In the genomic region with DNA sequence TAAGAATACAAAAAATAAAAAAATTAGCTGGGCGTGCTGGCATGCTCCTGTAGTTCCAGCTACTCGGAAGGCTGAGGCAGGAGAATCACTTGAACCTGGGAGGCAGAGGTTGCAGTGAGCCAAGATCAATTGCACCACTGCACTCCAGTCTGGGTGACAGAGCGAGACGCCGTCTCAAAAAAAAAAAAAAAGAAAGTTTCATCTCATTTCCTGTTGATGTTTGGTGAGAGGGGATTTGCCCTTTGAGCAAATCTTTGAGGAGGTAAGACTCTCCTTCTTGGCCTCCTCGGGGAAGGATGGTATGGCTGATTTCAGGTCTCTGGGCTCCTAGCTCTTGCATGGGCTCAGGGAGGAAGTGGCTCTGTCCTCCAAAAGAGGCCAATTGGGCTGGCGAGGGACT, we compare ENCODE assay signal across 26 cellular contexts. TPM values are rescaled to one million over a fixed set of nuclear protein-coding genes. Genes with fewer than 3 reads are reported as not detected.
DNase-seq lines count a peak whose midpoint lies in the region; ATAC-seq and TF ChIP-seq lines count a peak whose summit lies in the region.
"Had no signal": no experiment of that assay in that cellular context is flagged by ENCODE, and none has a peak within 500 bp of the region (broad histone marks: within the 10 kb centered on the region; RNA-seq: fewer than 3 reads in every experiment).

No MANE protein-coding gene starts in this region.

- H3K36me3 Mint-ChIP-seq in activated CD8-positive, alpha-beta memory T cell treated with anti-CD3 and anti-CD28 coated beads, Interleukin-2, amount 10 ng/mL, durations not matched to agents 7 days and 5 days, result no peaks in the 10 kb centered on the region
- no peaks in the 10 kb centered on the region for H3K36me3 Mint-ChIP-seq in activated naive CD4-positive, alpha-beta T cell treated with anti-CD3 and anti-CD28 coated beads, Interleukin-2, amount 50 U/mL, for 72 hours
- no peaks in the 10 kb centered on the region for H3K36me3 Mint-ChIP-seq in stimulated activated effector memory CD8-positive, alpha-beta T cell treated with anti-CD3 and anti-CD28 coated beads, Interleukin-12 subunit alpha, Interleukin-12 subunit beta, amount 100 ng/mL, for 72 hours

- H3K9me3 ChIP-seq in lower lobe of right lung, result no peaks in the 10 kb centered on the region
- H3K9me3 ChIP-seq: heart left ventricle, ovary, right atrium auricular region, SK-N-SH, spleen, upper lobe of right lung had no signal

- DNase-seq in activated CD8-positive, alpha-beta memory T cell treated with anti-CD3 and anti-CD28 coated beads, Interleukin-2, amount 10 ng/mL, durations not matched to agents 7 days and 5 days, result no peak
- DNase-seq in activated CD8-positive, alpha-beta memory T cell treated with anti-CD3 and anti-CD28 coated beads, Interleukin-2, amount 50 U/mL, for 4 hours, result no peak
- DNase-seq in GM10266 (ENCODE audit: extremely low spot score) (peak; percentile 29), lower lobe of right lung (no peak)
- no peak for DNase-seq in activated naive CD4-positive, alpha-beta T cell treated with anti-CD3 and anti-CD28 coated beads, Interleukin-2, amount 50 U/mL, for 72 hours (ENCODE audit: low spot score in 2 of 2)
- DNase-seq in stimulated activated effector memory CD8-positive, alpha-beta T cell treated with anti-CD3 and anti-CD28 coated beads, Interleukin-12 subunit alpha, Interleukin-12 subunit beta, amount 100 ng/mL, for 72 hours (ENCODE audit: low spot score in 2 of 2), result no peak
- DNase-seq: activated CD8-positive, alpha-beta memory T cell treated with anti-CD3 and anti-CD28 coated beads, Interleukin-2, amount 50 U/mL, for 48 hours; effector CD4-positive, alpha-beta T cell; GDM1; heart left ventricle; left colon; mesendoderm; NCI-H69; ovary; RPMI8226; SK-N-SH; spleen; stimulated activated CD4-positive, alpha-beta T cell treated with anti-CD3 and anti-CD28 coated beads, Interleukin-4, amount 100 ng/mL, for 4 hours; upper lobe of right lung had no signal

- no peak overlapping the region for H3K4me3 ChIP-seq in lower lobe of right lung
- H3K4me3 ChIP-seq: heart left ventricle, ovary, right atrium auricular region, spleen, upper lobe of right lung had no signal

- H3K4me1 Mint-ChIP-seq in activated CD8-positive, alpha-beta memory T cell treated with anti-CD3 and anti-CD28 coated beads, Interleukin-2, amount 10 ng/mL, durations not matched to agents 7 days and 5 days, result peaks cover 6% of the 10 kb centered on the region
- H3K4me1 Mint-ChIP-seq in stimulated activated effector memory CD8-positive, alpha-beta T cell treated with anti-CD3 and anti-CD28 coated beads, Interleukin-12 subunit alpha, Interleukin-12 subunit beta, amount 100 ng/mL, for 72 hours, result peaks cover 5% of the 10 kb centered on the region

- H3K9me3 Mint-ChIP-seq in activated CD8-positive, alpha-beta memory T cell treated with anti-CD3 and anti-CD28 coated beads, Interleukin-2, amount 10 ng/mL, durations not matched to agents 7 days and 5 days (ENCODE audit: low read depth), result no peaks in the 10 kb centered on the region
- H3K9me3 Mint-ChIP-seq in activated naive CD4-positive, alpha-beta T cell treated with anti-CD3 and anti-CD28 coated beads, Interleukin-2, amount 50 U/mL, for 72 hours, result no peaks in the 10 kb centered on the region
- H3K9me3 Mint-ChIP-seq in stimulated activated effector memory CD8-positive, alpha-beta T cell treated with anti-CD3 and anti-CD28 coated beads, Interleukin-12 subunit alpha, Interleukin-12 subunit beta, amount 100 ng/mL, for 72 hours, result no peaks in the 10 kb centered on the region

- peak overlapping the region; percentile 43 for H3K27ac Mint-ChIP-seq in activated CD8-positive, alpha-beta memory T cell treated with anti-CD3 and anti-CD28 coated beads, Interleukin-2, amount 10 ng/mL, durations not matched to agents 7 days and 5 days
- H3K27ac Mint-ChIP-seq in activated naive CD4-positive, alpha-beta T cell treated with anti-CD3 and anti-CD28 coated beads, Interleukin-2, amount 50 U/mL, for 72 hours, result peak overlapping the region; percentile 46 to 95
- H3K27ac Mint-ChIP-seq in stimulated activated effector memory CD8-positive, alpha-beta T cell treated with anti-CD3 and anti-CD28 coated beads, Interleukin-12 subunit alpha, Interleukin-12 subunit beta, amount 100 ng/mL, for 72 hours, result peak overlapping the region; percentile 58

- no peaks in the 10 kb centered on the region for H3K36me3 ChIP-seq in lower lobe of right lung
- H3K36me3 ChIP-seq: heart left ventricle, ovary, right atrium auricular region, spleen, upper lobe of right lung had no signal

- peak; percentile 23 for ATAC-seq in activated CD8-positive, alpha-beta memory T cell treated with anti-CD3 and anti-CD28 coated beads, Interleukin-2, amount 10 ng/mL, durations not matched to agents 7 days and 5 days
- peak in 1 of 2 donors; percentile 41 for ATAC-seq in activated naive CD4-positive, alpha-beta T cell treated with anti-CD3 and anti-CD28 coated beads, Interleukin-2, amount 50 U/mL, for 72 hours
- no peak for ATAC-seq in stimulated activated effector memory CD8-positive, alpha-beta T cell treated with anti-CD3 and anti-CD28 coated beads, Interleukin-12 subunit alpha, Interleukin-12 subunit beta, amount 100 ng/mL, for 72 hours
- ATAC-seq in lower lobe of right lung, result no peak
- no peak for ATAC-seq in HG03520 (IDR thresholded peaks at IDR 0.05; ENCODE audit: unreplicated experiment)
- ATAC-seq in HG03342 (IDR thresholded peaks at IDR 0.05; ENCODE audit: unreplicated experiment), result no peak
- ATAC-seq: heart left ventricle, left colon, upper lobe of right lung had no signal

- H3K4me3 Mint-ChIP-seq in activated CD8-positive, alpha-beta memory T cell treated with anti-CD3 and anti-CD28 coated beads, Interleukin-2, amount 10 ng/mL, durations not matched to agents 7 days and 5 days, result no peak overlapping the region
- H3K4me3 Mint-ChIP-seq in stimulated activated effector memory CD8-positive, alpha-beta T cell treated with anti-CD3 and anti-CD28 coated beads, Interleukin-12 subunit alpha, Interleukin-12 subunit beta, amount 100 ng/mL, for 72 hours, result peak overlapping the region; percentile 15

- H3K4me1 ChIP-seq in lower lobe of right lung, result no peaks in the 10 kb centered on the region
- H3K4me1 ChIP-seq: heart left ventricle, right atrium auricular region, upper lobe of right lung had no signal

- no peaks in the 10 kb centered on the region for H3K27me3 Mint-ChIP-seq in activated CD8-positive, alpha-beta memory T cell treated with anti-CD3 and anti-CD28 coated beads, Interleukin-2, amount 10 ng/mL, durations not matched to agents 7 days and 5 days

- CTCF ChIA-PET in activated CD8-positive, alpha-beta memory T cell treated with anti-CD3 and anti-CD28 coated beads, Interleukin-2, amount 10 ng/mL, durations not matched to agents 7 days and 5 days (lab: Charles Lee), result interaction anchor here (1.4 to 1.6 kb wide), 3 partner anchors 21 to 38 kb away, joined by 3 to 6 read pairs (median 4); partner anchors contain the start of gene INTS15

- intact Hi-C loops in lower lobe of right lung (cut with DNase I), result no loop called here

- TF ChIP-seq CTCF in GM10266 (IDR thresholded peaks at IDR 0.05; ENCODE audit: control insufficient read depth, insufficient read depth, low read depth, missing control alignments) (no peak), lower lobe of right lung (IDR thresholded peaks at IDR 0.05) (no peak)

- no peaks in the 10 kb centered on the region for H3K27me3 ChIP-seq in lower lobe of right lung (ENCODE audit: low read depth)
- H3K27me3 ChIP-seq: ovary, right atrium auricular region, upper lobe of right lung had no signal

- H3K27ac ChIP-seq in lower lobe of right lung, result no peak overlapping the region
- H3K27ac ChIP-seq: C4-2B, heart left ventricle, ovary, right atrium auricular region, spleen, upper lobe of right lung had no signal

RNA-seq across cellular contexts. Expression of gene GRID2IP, which starts 3.6 kb away (rescaled TPM):
- under 1 TPM; 0.14 to 0.26 TPM for total RNA-seq in activated CD8-positive, alpha-beta memory T cell treated with anti-CD3 and anti-CD28 coated beads, Interleukin-2, amount 10 ng/mL, durations not matched to agents 7 days and 5 days
- total RNA-seq in activated naive CD4-positive, alpha-beta T cell treated with anti-CD3 and anti-CD28 coated beads, Interleukin-2, amount 50 U/mL, for 72 hours, result under 1 TPM; 0.21 to 0.30 TPM
- 0.41 TPM for total RNA-seq in lower lobe of right lung
- total RNA-seq: A673, epithelial cell of proximal tubule, fibroblast of villous mesenchyme had no signal

RNA-seq across cellular contexts. Expression of gene ZDHHC4, which starts 22.4 kb away (rescaled TPM):
- total RNA-seq in activated CD8-positive, alpha-beta memory T cell treated with anti-CD3 and anti-CD28 coated beads, Interleukin-2, amount 10 ng/mL, durations not matched to agents 7 days and 5 days, result 10 to 100 TPM; 30.1 to 33.2 TPM
- total RNA-seq in activated naive CD4-positive, alpha-beta T cell treated with anti-CD3 and anti-CD28 coated beads, Interleukin-2, amount 50 U/mL, for 72 hours, result 10 to 100 TPM; 25.7 to 40.6 TPM
- total RNA-seq in lower lobe of right lung, result 41.8 TPM

RNA-seq across cellular contexts. Expression of gene INTS15, which starts 35.0 kb away (rescaled TPM):
- 10 to 100 TPM; 40.4 to 42.4 TPM for total RNA-seq in activated CD8-positive, alpha-beta memory T cell treated with anti-CD3 and anti-CD28 coated beads, Interleukin-2, amount 10 ng/mL, durations not matched to agents 7 days and 5 days
- 10 to 100 TPM; 22.5 to 26.2 TPM for total RNA-seq in activated naive CD4-positive, alpha-beta T cell treated with anti-CD3 and anti-CD28 coated beads, Interleukin-2, amount 50 U/mL, for 72 hours
- 33.2 TPM for total RNA-seq in lower lobe of right lung
